1 cellular context compared by ENCODE assay signal in genomic region chr2:219571311-219572236, GRCh38.
TF ChIP-seq lines count a peak whose summit lies in the region.

Gene OBSL1 (minus strand): TSS chr2:219571539. CDS start chr2:219571232, 307 bp downstream.

TF ChIP-seq in HepG2, 621 proteins besides CTCF, POLR2A, EP300 and RAD21 (continued from another document and continues in another):
- TF ChIP-seq ZBTB4 (CRISPR knock-in tag; IDR thresholded peaks at IDR 0.05; ENCODE audit: borderline replicate concordance) (peak; percentile 83), KAT7 (CRISPR knock-in tag; IDR thresholded peaks at IDR 0.05; ENCODE audit: borderline replicate concordance) (no peak), ZFX (CRISPR knock-in tag; IDR thresholded peaks at IDR 0.05; ENCODE audit: low read depth) (peak; percentile 69), ZBTB7B (CRISPR knock-in tag; IDR thresholded peaks at IDR 0.05) (peak; percentile 77), ZNF766 (CRISPR knock-in tag; IDR thresholded peaks at IDR 0.05; ENCODE audit: borderline replicate concordance) (no peak; the same call in 1 of the 2 replicates), NFKBIZ (CRISPR knock-in tag; IDR thresholded peaks at IDR 0.05) (no peak), ETV6 (CRISPR knock-in tag; conservative IDR thresholded peaks at IDR 0.05) (peak; percentile 25; the same call in 1 of the 2 replicates), MIER2 (CRISPR knock-in tag; IDR thresholded peaks at IDR 0.05) (no peak; the same call in 1 of the 2 replicates), CEBPZ (IDR thresholded peaks at IDR 0.05; ENCODE audit: low read length) (no peak), ZNF33B (CRISPR knock-in tag; IDR thresholded peaks at IDR 0.05) (no peak), ZNF570 (CRISPR knock-in tag; IDR thresholded peaks at IDR 0.05; ENCODE audit: borderline replicate concordance) (no peak), ZNF329 (CRISPR knock-in tag; IDR thresholded peaks at IDR 0.05; ENCODE audit: low read depth) (peak; percentile 67; the same call in 1 of the 2 replicates), ZNF253 (CRISPR knock-in tag; IDR thresholded peaks at IDR 0.05; ENCODE audit: borderline replicate concordance) (no peak), HDAC1 (CRISPR knock-in tag; IDR thresholded peaks at IDR 0.05) (peak; percentile 65; the same call in 1 of the 2 replicates), GFI1 (CRISPR knock-in tag; IDR thresholded peaks at IDR 0.05; ENCODE audit: borderline replicate concordance) (peak; percentile 78; the same call in 1 of the 2 replicates), ZNF382 (CRISPR knock-in tag; IDR thresholded peaks at IDR 0.05; ENCODE audit: borderline replicate concordance) (no peak), ZFP41 (CRISPR knock-in tag; IDR thresholded peaks at IDR 0.05; ENCODE audit: borderline replicate concordance) (no peak; the same call in 1 of the 2 replicates), ZNF383 (CRISPR knock-in tag; IDR thresholded peaks at IDR 0.05; ENCODE audit: borderline replicate concordance) (peak; percentile 53; the same call in 1 of the 2 replicates), ZNF781 (CRISPR knock-in tag; IDR thresholded peaks at IDR 0.05; ENCODE audit: borderline replicate concordance, not compliant biosample characterization) (peak; percentile 81), TBL1XR1 (IDR thresholded peaks at IDR 0.05; ENCODE audit: borderline replicate concordance, low read length, partially characterized antibody) (peak; percentile 69), ZNF136 (CRISPR knock-in tag; IDR thresholded peaks at IDR 0.05; ENCODE audit: low read depth) (peak; percentile 96), EHMT2 (IDR thresholded peaks at IDR 0.05; ENCODE audit: borderline replicate concordance, low read depth, low read length) (no peak), TARDBP (CRISPR knock-in tag; IDR thresholded peaks at IDR 0.05) (peak; percentile 94), ZEB1 (IDR thresholded peaks at IDR 0.05; ENCODE audit: insufficient replicate concordance, low read depth) (peak; percentile 19), REL (CRISPR knock-in tag; conservative IDR thresholded peaks at IDR 0.05) (peak; percentile 4; the same call in 1 of the 2 replicates), PRMT3 (CRISPR knock-in tag; IDR thresholded peaks at IDR 0.05; ENCODE audit: borderline replicate concordance, low read depth) (peak; percentile 58; the same call in 1 of the 2 replicates), RBFOX2 (IDR thresholded peaks at IDR 0.05; ENCODE audit: low read depth, low read length) (peak; percentile 74), ZNF552 (CRISPR knock-in tag; IDR thresholded peaks at IDR 0.05; ENCODE audit: borderline replicate concordance) (no peak), MATR3 (CRISPR knock-in tag; IDR thresholded peaks at IDR 0.05) (no peak), ZUFSP (CRISPR knock-in tag; IDR thresholded peaks at IDR 0.05; ENCODE audit: borderline replicate concordance) (no peak), ZNF678 (CRISPR knock-in tag; IDR thresholded peaks at IDR 0.05) (no peak), NR2F1 (CRISPR knock-in tag; IDR thresholded peaks at IDR 0.05) (peak; percentile 7 to 51; a peak in 2 of 4 replicates), ZNF841 (CRISPR knock-in tag; IDR thresholded peaks at IDR 0.05; ENCODE audit: borderline replicate concordance) (peak; percentile 73; the same call in 1 of the 2 replicates), ZNF350 (CRISPR knock-in tag; IDR thresholded peaks at IDR 0.05; ENCODE audit: borderline replicate concordance, low read depth) (peak; percentile 67; the same call in 1 of the 2 replicates), ZNF367 (CRISPR knock-in tag; IDR thresholded peaks at IDR 0.05; ENCODE audit: borderline replicate concordance) (no peak), ZNF235 (CRISPR knock-in tag; IDR thresholded peaks at IDR 0.05; ENCODE audit: borderline replicate concordance) (0 out of 2 replicates have a peak, but pooled peaks have one; percentile 72), ONECUT2 (CRISPR knock-in tag; IDR thresholded peaks at IDR 0.05) (no peak), ZSCAN30 (CRISPR knock-in tag; IDR thresholded peaks at IDR 0.05) (no peak; the same call in 1 of the 2 replicates), ZFYVE20 (CRISPR knock-in tag; IDR thresholded peaks at IDR 0.05; ENCODE audit: borderline replicate concordance, low read depth) (no peak), AGO2 (optimal IDR thresholded peaks at IDR 0.05; ENCODE audit: low read depth, low read length) (no peak), ZNF598 (CRISPR knock-in tag; IDR thresholded peaks at IDR 0.05; ENCODE audit: borderline replicate concordance) (peak; percentile 70; the same call in 1 of the 2 replicates), AHDC1 (CRISPR knock-in tag; IDR thresholded peaks at IDR 0.05; ENCODE audit: borderline replicate concordance) (no peak), ZNF776 (CRISPR knock-in tag; IDR thresholded peaks at IDR 0.05) (peak; percentile 88; the same call in 1 of the 2 replicates)
- TF ChIP-seq, protein P1, sequence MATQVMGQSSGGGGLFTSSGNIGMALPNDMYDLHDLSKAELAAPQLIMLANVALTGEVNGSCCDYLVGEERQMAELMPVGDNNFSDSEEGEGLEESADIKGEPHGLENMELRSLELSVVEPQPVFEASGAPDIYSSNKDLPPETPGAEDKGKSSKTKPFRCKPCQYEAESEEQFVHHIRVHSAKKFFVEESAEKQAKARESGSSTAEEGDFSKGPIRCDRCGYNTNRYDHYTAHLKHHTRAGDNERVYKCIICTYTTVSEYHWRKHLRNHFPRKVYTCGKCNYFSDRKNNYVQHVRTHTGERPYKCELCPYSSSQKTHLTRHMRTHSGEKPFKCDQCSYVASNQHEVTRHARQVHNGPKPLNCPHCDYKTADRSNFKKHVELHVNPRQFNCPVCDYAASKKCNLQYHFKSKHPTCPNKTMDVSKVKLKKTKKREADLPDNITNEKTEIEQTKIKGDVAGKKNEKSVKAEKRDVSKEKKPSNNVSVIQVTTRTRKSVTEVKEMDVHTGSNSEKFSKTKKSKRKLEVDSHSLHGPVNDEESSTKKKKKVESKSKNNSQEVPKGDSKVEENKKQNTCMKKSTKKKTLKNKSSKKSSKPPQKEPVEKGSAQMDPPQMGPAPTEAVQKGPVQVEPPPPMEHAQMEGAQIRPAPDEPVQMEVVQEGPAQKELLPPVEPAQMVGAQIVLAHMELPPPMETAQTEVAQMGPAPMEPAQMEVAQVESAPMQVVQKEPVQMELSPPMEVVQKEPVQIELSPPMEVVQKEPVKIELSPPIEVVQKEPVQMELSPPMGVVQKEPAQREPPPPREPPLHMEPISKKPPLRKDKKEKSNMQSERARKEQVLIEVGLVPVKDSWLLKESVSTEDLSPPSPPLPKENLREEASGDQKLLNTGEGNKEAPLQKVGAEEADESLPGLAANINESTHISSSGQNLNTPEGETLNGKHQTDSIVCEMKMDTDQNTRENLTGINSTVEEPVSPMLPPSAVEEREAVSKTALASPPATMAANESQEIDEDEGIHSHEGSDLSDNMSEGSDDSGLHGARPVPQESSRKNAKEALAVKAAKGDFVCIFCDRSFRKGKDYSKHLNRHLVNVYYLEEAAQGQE (IDR thresholded peaks at IDR 0.05; ENCODE audit: borderline replicate concordance in 1 of 2, low read depth in 1 of 2, low read length in 2 of 2) = peak in 1 of 2 experiments; percentile 52; a peak in 1 of 4 replicates
- TF ChIP-seq, protein P2, sequence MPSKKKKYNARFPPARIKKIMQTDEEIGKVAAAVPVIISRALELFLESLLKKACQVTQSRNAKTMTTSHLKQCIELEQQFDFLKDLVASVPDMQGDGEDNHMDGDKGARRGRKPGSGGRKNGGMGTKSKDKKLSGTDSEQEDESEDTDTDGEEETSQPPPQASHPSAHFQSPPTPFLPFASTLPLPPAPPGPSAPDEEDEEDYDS (CRISPR knock-in tag; IDR thresholded peaks at IDR 0.05) = peak; percentile 65; the same call in 1 of the 2 replicates
- TF ChIP-seq, protein P3, sequence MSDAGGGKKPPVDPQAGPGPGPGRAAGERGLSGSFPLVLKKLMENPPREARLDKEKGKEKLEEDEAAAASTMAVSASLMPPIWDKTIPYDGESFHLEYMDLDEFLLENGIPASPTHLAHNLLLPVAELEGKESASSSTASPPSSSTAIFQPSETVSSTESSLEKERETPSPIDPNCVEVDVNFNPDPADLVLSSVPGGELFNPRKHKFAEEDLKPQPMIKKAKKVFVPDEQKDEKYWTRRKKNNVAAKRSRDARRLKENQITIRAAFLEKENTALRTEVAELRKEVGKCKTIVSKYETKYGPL (CRISPR knock-in tag; IDR thresholded peaks at IDR 0.05) = no peak; the same call in 1 of the 2 replicates
